Comparison of ENCODE assay signal across 24 cellular contexts in the genomic region with DNA sequence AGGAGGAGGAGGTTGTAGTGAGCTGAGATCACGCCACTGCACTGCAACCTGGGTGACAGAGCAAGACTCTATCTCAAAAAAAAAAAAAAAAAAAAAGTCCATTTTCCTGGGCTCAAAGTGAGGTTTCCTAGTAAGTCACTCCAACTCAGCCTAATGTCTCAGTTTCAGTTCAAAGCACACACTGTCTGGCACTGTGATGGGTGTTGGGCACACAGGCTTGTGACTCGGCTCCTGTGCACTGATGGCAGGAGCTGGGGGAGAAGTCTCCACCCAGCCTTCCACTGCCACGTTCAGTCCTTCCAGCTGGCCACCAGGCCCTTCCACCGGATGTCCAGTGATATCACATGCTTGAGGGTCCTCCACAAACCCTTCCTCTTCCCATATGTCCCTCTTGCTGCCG.
"Had no signal": no experiment of that assay in that cellular context is flagged by ENCODE, and none has a peak within 500 bp of the region (broad histone marks: within the 10 kb centered on the region; RNA-seq: fewer than 3 reads in every experiment).

No MANE protein-coding gene starts in this region.

- H3K4me1 ChIP-seq: colonic mucosa, foreskin keratinocyte, pancreas, prostate gland had no signal

- H3K27ac Mint-ChIP-seq: endodermal cell; memory B cell; mesothelial cell of epicardium; natural killer cell; stimulated activated naive B cell treated with anti-CD40 and anti-IgM and Interleukin-4, amounts not matched to agents 10 μg/mL and 1 μg/mL and 100 μg/mL, for 72 hours had no signal

- H3K27ac ChIP-seq: colonic mucosa, foreskin keratinocyte, neural progenitor cell, pancreas, prostate gland, stomach had no signal

- H3K4me3 ChIP-seq: colonic mucosa, neural progenitor cell, pancreas, prostate gland, spleen, stomach had no signal

- H3K4me1 Mint-ChIP-seq: memory B cell, natural killer cell had no signal

- H3K36me3 Mint-ChIP-seq: memory B cell, mesothelial cell of epicardium, natural killer cell had no signal

- ATAC-seq: foreskin keratinocyte; natural killer cell; sciatic nerve; stimulated activated naive B cell treated with anti-CD40 and anti-IgM and Interleukin-4, amounts not matched to agents 10 μg/mL and 1 μg/mL and 100 μg/mL, for 72 hours had no signal

- H3K9ac ChIP-seq: neural progenitor cell had no signal

- H3K9me3 ChIP-seq: colonic mucosa, pancreas, prostate gland, spleen, stomach had no signal

- H3K4me3 Mint-ChIP-seq: endodermal cell; memory B cell; mesothelial cell of epicardium; natural killer cell; stimulated activated naive B cell treated with anti-CD40 and anti-IgM and Interleukin-4, amounts not matched to agents 10 μg/mL and 1 μg/mL and 100 μg/mL, for 72 hours had no signal

- FAIRE-seq: endothelial cell of umbilical vein, islet of Langerhans, pancreas had no signal

- H3K27me3 ChIP-seq: colonic mucosa, neural progenitor cell, pancreas had no signal

- H3K36me3 ChIP-seq: colonic mucosa, neural progenitor cell, pancreas, prostate gland, spleen had no signal

- DNase-seq: colonic mucosa; dermis blood vessel endothelial cell; endodermal cell; erythroblast; foreskin keratinocyte; head of caudate nucleus; hippocampal formation; kidney glomerular epithelial cell; natural killer cell; occipital lobe; pancreas; spleen; stimulated activated CD4-positive, alpha-beta T cell treated with anti-CD3 and anti-CD28 coated beads, Interleukin-15, amount 100 ng/mL, for 24 hours; stimulated activated CD4-positive, alpha-beta T cell treated with anti-CD3 and anti-CD28 coated beads, Interleukin-1b, Interleukin-23, amount 100 ng/mL, for 48 hours; stimulated activated CD4-positive, alpha-beta T cell treated with anti-CD3 and anti-CD28 coated beads, Interleukin-4, amount 100 ng/mL, for 24 hours; stimulated activated naive B cell treated with anti-CD40 and anti-IgM and Interleukin-4, amounts not matched to agents 10 μg/mL and 1 μg/mL and 100 μg/mL, for 72 hours; stomach had no signal

- H3K9me3 Mint-ChIP-seq: endodermal cell; memory B cell; mesothelial cell of epicardium; natural killer cell; neural progenitor cell; stimulated activated naive B cell treated with anti-CD40 and anti-IgM and Interleukin-4, amounts not matched to agents 10 μg/mL and 1 μg/mL and 100 μg/mL, for 72 hours had no signal
